In the genomic region with DNA sequence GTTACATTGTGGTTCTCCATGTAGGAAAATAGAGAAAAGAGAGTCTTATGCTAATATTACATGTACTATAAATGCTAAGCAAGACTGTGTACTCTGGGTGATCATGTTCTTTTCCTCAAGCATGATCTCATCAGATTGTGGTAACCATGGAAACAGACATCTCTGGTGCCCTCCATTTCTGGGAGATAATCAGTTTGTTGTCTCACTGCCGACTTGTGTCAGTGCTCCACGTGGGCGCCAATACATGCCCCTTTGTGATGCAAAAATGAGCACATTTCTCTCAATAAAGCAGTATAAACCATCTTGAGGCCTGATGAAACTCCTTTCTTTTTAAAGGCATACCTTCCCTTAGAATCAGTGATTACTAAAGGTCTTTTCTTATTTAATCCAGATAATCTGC, we compare ENCODE assay signal across 1 cellular context.
TF ChIP-seq lines count a peak whose summit lies in the region.

No MANE protein-coding gene starts in this region.

TF ChIP-seq in K562, 482 proteins besides CTCF, POLR2A, EP300 and RAD21:
- TF ChIP-seq RFX1 (IDR thresholded peaks at IDR 0.05) (peak; percentile 89), HDAC1 (IDR thresholded peaks at IDR 0.05) (no peak), ATF1 (CRISPR knock-in tag; IDR thresholded peaks at IDR 0.05) (no peak), ATF1 (tag; IDR thresholded peaks at IDR 0.05) (no peak), GABPB2 (CRISPR knock-in tag; conservative IDR thresholded peaks at IDR 0.05) (no peak)
